20 cellular contexts compared by ENCODE assay signal in genomic region chr14:29176876-29177275, GRCh38.
A peak's percentile ranks its signal among the peaks of the same experiment; 100 is the strongest.
DNase-seq lines count a peak whose midpoint lies in the region; ATAC-seq, FAIRE-seq and TF ChIP-seq lines count a peak whose summit lies in the region.
"Had no signal": no experiment of that assay in that cellular context is flagged by ENCODE, and none has a peak within 500 bp of the region (broad histone marks: within the 10 kb centered on the region; RNA-seq: fewer than 3 reads in every experiment).

No MANE protein-coding gene starts in this region.

- POLR2A ChIA-PET in HepG2 (lab: Yijun Ruan, JAX), result no interaction called here

- in situ Hi-C loops in HepG2 (cut with HindIII; ENCODE audit: extremely low pct_ligation_motif_present, low pct_unique_long_range_greater_than_20kb), result no loop called here

- intact Hi-C loops in HepG2 (cut with micrococcal nuclease; ENCODE audit: unreplicated experiment), result no loop called here
- intact Hi-C loops in right lobe of liver (cut with DNase I), result no loop called here

- TF ChIP-seq EP300 in HepG2 (IDR thresholded peaks at IDR 0.05; ENCODE audit: low read depth in 2 of 2, low read length in 2 of 2), result no peak
- no peak for TF ChIP-seq EP300 in HepG2 (CRISPR knock-in tag; IDR thresholded peaks at IDR 0.05; ENCODE audit: borderline replicate concordance)

- no peaks in the 10 kb centered on the region for H4K20me1 ChIP-seq in HepG2 (ENCODE audit: insufficient read depth, low read length)
- H4K20me1 ChIP-seq: BLaER1 treated with 17β-estradiol and CSF1 and Interleukin-3, amounts not matched to agents 10 nM and 100 nM had no signal

- H3K27me3 ChIP-seq in HepG2 (ENCODE audit: control insufficient read depth in 1 of 2, insufficient read depth in 2 of 2, low read length in 2 of 2), result no peaks in the 10 kb centered on the region
- H3K27me3 ChIP-seq in right lobe of liver, result no peaks in the 10 kb centered on the region
- H3K27me3 ChIP-seq: BLaER1 treated with 17β-estradiol and CSF1 and Interleukin-3, amounts not matched to agents 10 nM and 100 nM had no signal

- H3K27ac ChIP-seq in HepG2 (ENCODE audit: extremely low read length, insufficient read depth, low read length) (no peak overlapping the region), right lobe of liver (no peak overlapping the region)
- H3K27ac ChIP-seq: 22Rv1; A549; BLaER1 treated with 17β-estradiol and CSF1 and Interleukin-3, amounts not matched to agents 10 nM and 100 nM; C4-2B had no signal

- no peak overlapping the region for H2AFZ ChIP-seq in HepG2 (ENCODE audit: low read length)

- TF ChIP-seq POLR2A in HepG2 (IDR thresholded peaks at IDR 0.05; ENCODE audit: insufficient read depth in 1 of 2, low read depth in 2 of 2, low read length in 2 of 2), result no peak
- TF ChIP-seq POLR2A in right lobe of liver (IDR thresholded peaks at IDR 0.05), result no peak

- ATAC-seq in HepG2 (no peak), right lobe of liver (no peak)
- ATAC-seq: A549; CD8-positive, alpha-beta T cell had no signal

- TF ChIP-seq CTCF in HepG2 (CRISPR knock-in tag; IDR thresholded peaks at IDR 0.05) (no peak), right lobe of liver (IDR thresholded peaks at IDR 0.05) (no peak)

- no peak for FAIRE-seq in HepG2 (lab: Jason Lieb, UNC)
- FAIRE-seq: A549, D721Med, G401.6, GM12891, GM19239 had no signal

- H3K4me1 ChIP-seq in HepG2 (ENCODE audit: insufficient read depth, low read length), result no peaks in the 10 kb centered on the region
- H3K4me1 ChIP-seq in right lobe of liver, result no peaks in the 10 kb centered on the region
- H3K4me1 ChIP-seq: A549; BLaER1 treated with 17β-estradiol and CSF1 and Interleukin-3, amounts not matched to agents 10 nM and 100 nM; Caco-2 had no signal

- H3K36me3 ChIP-seq in HepG2 (replicated peaks in 1 of 2; ENCODE audit: control insufficient read depth in 1 of 2, insufficient read depth in 2 of 2, low read length in 2 of 2) (no peaks in the 10 kb centered on the region), right lobe of liver (no peaks in the 10 kb centered on the region)
- H3K36me3 ChIP-seq: BLaER1 treated with 17β-estradiol and CSF1 and Interleukin-3, amounts not matched to agents 10 nM and 100 nM had no signal

- no peaks in the 10 kb centered on the region for H3K79me2 ChIP-seq in HepG2 (ENCODE audit: insufficient read depth, low read length)

- DNase-seq in HepG2 (ENCODE audit: low spot score) (no peak), right lobe of liver (no peak), left kidney (ENCODE audit: low read depth, low spot score) (peak; percentile 4), hippocampal formation (lab: John Stamatoyannopoulos, UW) (no peak), SW 1271 (lab: John Stamatoyannopoulos, UW) (no peak)
- DNase-seq: AML-193; Caco-2; Calu3; CD4-positive, alpha-beta T cell; CD8-positive, alpha-beta T cell; DMS79 treated with DMSO at 0.1 percent for 48 hours; GF-D8 had no signal

- no peak overlapping the region for H3K4me2 ChIP-seq in HepG2 (ENCODE audit: low read depth, low read length)
- H3K4me2 ChIP-seq: A549; BLaER1 treated with 17β-estradiol and CSF1 and Interleukin-3, amounts not matched to agents 10 nM and 100 nM had no signal

- TF ChIP-seq RAD21 in HepG2 (CRISPR knock-in tag; IDR thresholded peaks at IDR 0.05), result no peak

- peaks cover 73% of the 10 kb centered on the region for H3K9me3 ChIP-seq in HepG2 (ENCODE audit: low read length)
- no peaks in the 10 kb centered on the region for H3K9me3 ChIP-seq in right lobe of liver
- H3K9me3 ChIP-seq: A549; BLaER1 treated with 17β-estradiol and CSF1 and Interleukin-3, amounts not matched to agents 10 nM and 100 nM; Caco-2 had no signal

- WGBS in HepG2 (ENCODE audit: low lambda C conversion rate), result 4% methylated on average over 2 of the region's 2 CpGs
- WGBS in right lobe of liver (ENCODE audit: insufficient coverage, low coverage, low lambda C conversion rate, missing lambda C conversion rate), result 61% methylated on average over 2 of the region's 2 CpGs

- H3K9ac ChIP-seq in HepG2 (ENCODE audit: insufficient read depth, low read depth, low read length), result no peak overlapping the region
- H3K9ac ChIP-seq: BLaER1 treated with 17β-estradiol and CSF1 and Interleukin-3, amounts not matched to agents 10 nM and 100 nM had no signal

- BruUV-seq in HepG2 (replicated peaks; lab: Mats Ljungman, UMichigan), result no TSS peak

- CTCF ChIA-PET in HepG2 (lab: Yijun Ruan, JAX; ENCODE audit: low intra/inter-chr PET ratio, low total read pairs), result no interaction called here

- H3K4me3 ChIP-seq in HepG2 (replicated peaks in 1 of 3; ENCODE audit: insufficient read depth in 1 of 3, low read depth in 2 of 3, low read length in 3 of 3), result no peak overlapping the region
- H3K4me3 ChIP-seq in right lobe of liver, result no peak overlapping the region
- H3K4me3 ChIP-seq: A549; BLaER1 treated with 17β-estradiol and CSF1 and Interleukin-3, amounts not matched to agents 10 nM and 100 nM had no signal

TF ChIP-seq in HepG2, 621 proteins besides CTCF, POLR2A, EP300 and RAD21:
- TF ChIP-seq PLRG1 (conservative IDR thresholded peaks at IDR 0.05) (no peak), MAFK (conservative IDR thresholded peaks at IDR 0.05 in 1 of 2, IDR thresholded peaks at IDR 0.05 in 1 of 2; ENCODE audit: low read length in 2 of 2) (peak; percentile 73 to 81), MAFF (IDR thresholded peaks at IDR 0.05; ENCODE audit: low read depth, low read length) (peak; percentile 76)
